13 cellular contexts compared by ENCODE assay signal in the genomic region with DNA sequence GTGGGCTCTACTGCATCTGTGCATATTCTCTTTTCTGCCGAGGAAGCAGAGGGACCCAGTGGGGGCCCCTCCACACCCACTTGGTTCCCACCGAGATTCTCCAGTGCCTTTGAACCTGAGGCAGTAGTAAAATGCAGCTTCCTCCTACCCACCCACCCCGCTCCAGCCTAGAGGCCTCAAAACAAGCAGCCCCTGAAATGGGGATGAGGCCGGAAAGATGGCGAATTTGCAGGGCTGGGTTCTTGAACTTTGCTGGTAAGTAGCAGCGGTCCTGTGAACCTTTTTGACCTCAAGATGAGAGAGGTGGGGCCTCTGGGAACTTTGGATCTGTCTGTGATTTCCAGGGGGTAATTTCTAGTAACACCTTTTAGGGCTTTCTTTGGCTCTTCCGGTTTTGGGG. TPM values are rescaled to one million over a fixed set of nuclear protein-coding genes. Genes with fewer than 3 reads are reported as not detected.
DNase-seq lines count a peak whose midpoint lies in the region; ATAC-seq and TF ChIP-seq lines count a peak whose summit lies in the region.
"Had no signal": no experiment of that assay in that cellular context is flagged by ENCODE, and none has a peak within 500 bp of the region (broad histone marks: within the 10 kb centered on the region; RNA-seq: fewer than 3 reads in every experiment).

No MANE protein-coding gene starts in this region.

- H3K4me3 Mint-ChIP-seq in CD4-positive, alpha-beta memory T cell = peak overlapping the region in 7 of 8 donors; percentile 40 to 77 (median 65)
- H3K4me3 Mint-ChIP-seq in activated CD4-positive, alpha-beta memory T cell treated with anti-CD3 and anti-CD28 coated beads, Interleukin-2, amount 10 ng/mL, durations not matched to agents 7 days and 5 days = no peak overlapping the region
- H3K4me3 Mint-ChIP-seq: activated T-cell treated with anti-CD3 and anti-CD28 coated beads, Interleukin-2, amount 50 U/mL, for 4 hours; brain had no signal

- no peak for ATAC-seq in HG03378 (IDR thresholded peaks at IDR 0.05; ENCODE audit: unreplicated experiment)
- ATAC-seq: activated T-cell treated with anti-CD3 and anti-CD28 coated beads, Interleukin-2, amount 50 U/mL, for 4 hours had no signal

- H3K79me2 ChIP-seq in hepatocyte = peaks cover 97% of the 10 kb centered on the region

- peak overlapping the region; percentile 75 to 97 (median 90) for H3K27ac Mint-ChIP-seq in CD4-positive, alpha-beta memory T cell
- peak overlapping the region; percentile 96 for H3K27ac Mint-ChIP-seq in activated CD4-positive, alpha-beta memory T cell treated with anti-CD3 and anti-CD28 coated beads, Interleukin-2, amount 10 ng/mL, durations not matched to agents 7 days and 5 days

- H3K4me1 Mint-ChIP-seq in CD4-positive, alpha-beta memory T cell = peaks cover 78 to 100% (median 91%) of the 10 kb centered on the region in 4 donors
- peaks cover 98% of the 10 kb centered on the region for H3K4me1 Mint-ChIP-seq in activated CD4-positive, alpha-beta memory T cell treated with anti-CD3 and anti-CD28 coated beads, Interleukin-2, amount 10 ng/mL, durations not matched to agents 7 days and 5 days

- no peaks in the 10 kb centered on the region for H3K9me3 ChIP-seq in CD4-positive, alpha-beta memory T cell (ENCODE audit: control insufficient read depth in 1 of 2, low read length in 2 of 2)
- no peaks in the 10 kb centered on the region for H3K9me3 ChIP-seq in hepatocyte (ENCODE audit: low read depth)
- H3K9me3 ChIP-seq: SJCRH30 had no signal

- CTCF ChIA-PET in CD4-positive, alpha-beta memory T cell (lab: Charles Lee; ENCODE audit: partially characterized antibody) = interaction anchor here (1.5 kb wide), 1 partner anchor 47 kb away, joined by 7 read pairs; no protein-coding TSS in a partner anchor
- CTCF ChIA-PET in activated CD4-positive, alpha-beta memory T cell treated with anti-CD3 and anti-CD28 coated beads, Interleukin-2, amount 10 ng/mL, durations not matched to agents 7 days and 5 days (lab: Charles Lee) = no interaction called here

- POLR2A ChIA-PET in CD4-positive, alpha-beta memory T cell (lab: Charles Lee; ENCODE audit: partially characterized antibody) = interaction anchor here (1.2 to 15.7 kb wide), 3 partner anchors 17 to 195 kb away, joined by 3 to 469 read pairs (median 3); a partner anchor contains a TSS
- POLR2A ChIA-PET in activated CD4-positive, alpha-beta memory T cell treated with anti-CD3 and anti-CD28 coated beads, Interleukin-2, amount 10 ng/mL, durations not matched to agents 7 days and 5 days (lab: Charles Lee) = interaction anchor here (1.4 to 9.1 kb wide), 3 partner anchors 13 to 36 kb away, joined by 4 to 230 read pairs (median 75); a partner anchor contains a TSS

- H3K27ac ChIP-seq in CD4-positive, alpha-beta memory T cell (ENCODE audit: low read depth, low read length) = no peak overlapping the region
- H3K27ac ChIP-seq in hepatocyte = peak overlapping the region; percentile 94
- H3K27ac ChIP-seq in rectal smooth muscle tissue (ENCODE audit: low read depth, low read length) = peak overlapping the region; percentile 79
- H3K27ac ChIP-seq: SJCRH30 had no signal

- H3K27me3 Mint-ChIP-seq in CD4-positive, alpha-beta memory T cell = no peaks in the 10 kb centered on the region
- H3K27me3 Mint-ChIP-seq in activated CD4-positive, alpha-beta memory T cell treated with anti-CD3 and anti-CD28 coated beads, Interleukin-2, amount 10 ng/mL, durations not matched to agents 7 days and 5 days = no peaks in the 10 kb centered on the region

- peaks cover 22 to 23% of the 10 kb centered on the region in 2 donors for H3K36me3 Mint-ChIP-seq in CD4-positive, alpha-beta memory T cell
- H3K36me3 Mint-ChIP-seq in activated CD4-positive, alpha-beta memory T cell treated with anti-CD3 and anti-CD28 coated beads, Interleukin-2, amount 10 ng/mL, durations not matched to agents 7 days and 5 days (ENCODE audit: low read depth) = peaks cover 86% of the 10 kb centered on the region

- no peak for TF ChIP-seq CTCF in hepatocyte (IDR thresholded peaks at IDR 0.05; ENCODE audit: poor library complexity)

- peaks cover 100% of the 10 kb centered on the region for H3K4me1 ChIP-seq in CD4-positive, alpha-beta memory T cell (ENCODE audit: insufficient read depth, low read length)
- peaks cover 89% of the 10 kb centered on the region for H3K4me1 ChIP-seq in hepatocyte (ENCODE audit: insufficient read depth)
- peaks cover 65% of the 10 kb centered on the region for H3K4me1 ChIP-seq in rectal smooth muscle tissue (ENCODE audit: control insufficient read depth, insufficient read depth, low read length)

- no peak overlapping the region for H3K4me3 ChIP-seq in CD4-positive, alpha-beta memory T cell (ENCODE audit: low read length in 2 of 2)
- H3K4me3 ChIP-seq in hepatocyte = no peak overlapping the region
- no peak overlapping the region for H3K4me3 ChIP-seq in rectal smooth muscle tissue (ENCODE audit: low read length)
- H3K4me3 ChIP-seq: SJCRH30 had no signal

- H3K9me3 Mint-ChIP-seq in CD4-positive, alpha-beta memory T cell = peaks cover 0 to 1% (median 0%) of the 10 kb centered on the region in 8 donors
- peaks cover under 1% of the 10 kb centered on the region for H3K9me3 Mint-ChIP-seq in activated CD4-positive, alpha-beta memory T cell treated with anti-CD3 and anti-CD28 coated beads, Interleukin-2, amount 10 ng/mL, durations not matched to agents 7 days and 5 days

- WGBS in hepatocyte (ENCODE audit: low lambda C conversion rate, missing lambda C conversion rate) = 79% methylated on average over 7 of the region's 7 CpGs

- no peak overlapping the region for H3K9ac ChIP-seq in rectal smooth muscle tissue (ENCODE audit: low read length)

- no peaks in the 10 kb centered on the region for H3K9me2 ChIP-seq in hepatocyte (replicated peaks; ENCODE audit: insufficient read depth)

- DNase-seq in CD4-positive, alpha-beta memory T cell = no peak
- DNase-seq in activated CD4-positive, alpha-beta memory T cell treated with anti-CD3 and anti-CD28 coated beads, Interleukin-2, amount 10 ng/mL, durations not matched to agents 7 days and 5 days = no peak
- DNase-seq in hepatocyte (ENCODE audit: low spot score) (no peak), middle frontal gyrus (ENCODE audit: extremely low spot score, low spot score) (no peak), GM03348 (ENCODE audit: low spot score) (no peak)
- DNase-seq in stimulated activated CD4-positive, alpha-beta T cell treated with anti-CD3 and anti-CD28 coated beads, Interleukin-15, amount 100 ng/mL, for 24 hours = no peak
- DNase-seq: activated T-cell treated with anti-CD3 and anti-CD28 coated beads, Interleukin-2, amount 50 U/mL, for 4 hours; AML-193; naive thymus-derived CD4-positive, alpha-beta T cell; SJCRH30 had no signal

- intact Hi-C loops in CD4-positive, alpha-beta memory T cell (cut with micrococcal nuclease) = no loop called here

- peaks cover 3% of the 10 kb centered on the region for H4K20me1 ChIP-seq in hepatocyte (ENCODE audit: insufficient read depth, poor library complexity, severe bottlenecking)

- no peaks in the 10 kb centered on the region for H3K36me3 ChIP-seq in CD4-positive, alpha-beta memory T cell (ENCODE audit: insufficient read depth, low read length)
- H3K36me3 ChIP-seq in hepatocyte (replicated peaks; ENCODE audit: insufficient read depth, low read depth) = no peaks in the 10 kb centered on the region
- no peaks in the 10 kb centered on the region for H3K36me3 ChIP-seq in rectal smooth muscle tissue (ENCODE audit: control insufficient read depth, insufficient read depth, low read length)

- H3K4me2 ChIP-seq in hepatocyte = peak overlapping the region; percentile 57

- no peaks in the 10 kb centered on the region for H3K27me3 ChIP-seq in CD4-positive, alpha-beta memory T cell (ENCODE audit: insufficient read depth, low read length)
- H3K27me3 ChIP-seq in hepatocyte = no peaks in the 10 kb centered on the region
- no peaks in the 10 kb centered on the region for H3K27me3 ChIP-seq in rectal smooth muscle tissue (ENCODE audit: control insufficient read depth, insufficient read depth, low read length)
- H3K27me3 ChIP-seq: SJCRH30 had no signal

- H2AFZ ChIP-seq in hepatocyte = no peak overlapping the region

RNA-seq across cellular contexts. Expression of a gene that starts 15.4 kb away (rescaled TPM):
- total RNA-seq in CD4-positive, alpha-beta memory T cell = 10 to 100 TPM; 53.3 to 56.5 TPM
- polyA plus RNA-seq in CD4-positive, alpha-beta memory T cell = 10 to 100 TPM; 10.8 to 62.6 TPM
- 100 to 1,000 TPM; 126 to 133 TPM for total RNA-seq in activated CD4-positive, alpha-beta memory T cell treated with anti-CD3 and anti-CD28 coated beads, Interleukin-2, amount 10 ng/mL, durations not matched to agents 7 days and 5 days
- 41.8 and 54.2 TPM in 2 replicates for total RNA-seq in hepatocyte
- polyA plus RNA-seq in hepatocyte = 37.1 and 42.7 TPM in 2 replicates
